1 cellular context compared by ENCODE assay signal in the genomic region with DNA sequence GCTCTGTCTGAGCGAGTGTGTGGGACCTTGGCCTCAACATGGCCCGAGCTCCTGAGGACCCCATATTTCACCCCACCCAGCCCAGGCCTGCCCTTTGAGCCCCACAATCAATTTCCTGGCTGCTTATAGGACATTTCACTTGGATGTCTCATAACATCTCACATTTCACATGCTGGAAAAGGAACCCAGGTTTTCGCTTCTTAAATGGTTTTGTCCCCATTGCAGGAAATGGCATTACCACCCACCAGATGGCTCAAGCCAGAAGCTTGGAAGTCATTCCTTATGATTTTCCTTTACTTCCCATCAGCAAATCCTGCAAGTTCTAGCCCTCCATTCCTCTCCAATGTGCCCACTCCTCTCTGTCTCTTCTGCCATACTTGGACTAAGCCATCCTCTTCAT.
TF ChIP-seq lines count a peak whose summit lies in the region.

No MANE protein-coding gene starts in this region.

TF ChIP-seq in A549, 52 proteins besides CTCF, POLR2A, EP300 and RAD21 (continued from another document):
- TF ChIP-seq, protein P1, sequence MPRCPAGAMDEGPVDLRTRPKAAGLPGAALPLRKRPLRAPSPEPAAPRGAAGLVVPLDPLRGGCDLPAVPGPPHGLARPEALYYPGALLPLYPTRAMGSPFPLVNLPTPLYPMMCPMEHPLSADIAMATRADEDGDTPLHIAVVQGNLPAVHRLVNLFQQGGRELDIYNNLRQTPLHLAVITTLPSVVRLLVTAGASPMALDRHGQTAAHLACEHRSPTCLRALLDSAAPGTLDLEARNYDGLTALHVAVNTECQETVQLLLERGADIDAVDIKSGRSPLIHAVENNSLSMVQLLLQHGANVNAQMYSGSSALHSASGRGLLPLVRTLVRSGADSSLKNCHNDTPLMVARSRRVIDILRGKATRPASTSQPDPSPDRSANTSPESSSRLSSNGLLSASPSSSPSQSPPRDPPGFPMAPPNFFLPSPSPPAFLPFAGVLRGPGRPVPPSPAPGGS (IDR thresholded peaks at IDR 0.05), result no peak
